23 cellular contexts compared by ENCODE assay signal in genomic region chr1:242828828-242829227, GRCh38.
DNase-seq lines count a peak whose midpoint lies in the region; ATAC-seq and TF ChIP-seq lines count a peak whose summit lies in the region.
"Had no signal": no experiment of that assay in that cellular context is flagged by ENCODE, and none has a peak within 500 bp of the region (broad histone marks: within the 10 kb centered on the region; RNA-seq: fewer than 3 reads in every experiment).

No MANE protein-coding gene starts in this region.

- no peak for TF ChIP-seq EP300 in tibial nerve (IDR thresholded peaks at IDR 0.05)

- H3K4me1 ChIP-seq in NT2/D1 (ENCODE audit: insufficient read depth, insufficient read length), result peaks cover 5% of the 10 kb centered on the region
- H3K4me1 ChIP-seq in neural progenitor cell, result peaks cover 17% of the 10 kb centered on the region
- H3K4me1 ChIP-seq in tibial nerve, result no peaks in the 10 kb centered on the region
- H3K4me1 ChIP-seq: BLaER1 treated with 17β-estradiol and CSF1 and Interleukin-3, amounts not matched to agents 10 nM and 100 nM; gastrocnemius medialis; HAP-1; parathyroid adenoma; uterus had no signal

- H3F3A ChIP-seq in neural progenitor cell (ENCODE audit: low read depth), result peaks cover 4% of the 10 kb centered on the region

- peaks cover 8% of the 10 kb centered on the region for H3K27me3 Mint-ChIP-seq in neural progenitor cell (ENCODE audit: insufficient read depth, low read depth)

- no peak overlapping the region for H3K27ac ChIP-seq in neural progenitor cell
- H3K27ac ChIP-seq in tibial nerve, result no peak overlapping the region
- H3K27ac ChIP-seq: BLaER1 treated with 17β-estradiol and CSF1 and Interleukin-3, amounts not matched to agents 10 nM and 100 nM; gastrocnemius medialis; parathyroid adenoma; uterus had no signal

- H3K27ac Mint-ChIP-seq in neural progenitor cell, result peak overlapping the region; percentile 57
- H3K27ac Mint-ChIP-seq: activated naive CD4-positive, alpha-beta T cell treated with anti-CD3 and anti-CD28 coated beads, Interleukin-2, amount 50 U/mL, for 24 hours; activated T-cell treated with anti-CD3 and anti-CD28 coated beads, Interleukin-2, amount 50 U/mL, for 72 hours; naive thymus-derived CD8-positive, alpha-beta T cell had no signal

- H3K4me3 Mint-ChIP-seq in neural progenitor cell, result no peak overlapping the region
- H3K4me3 Mint-ChIP-seq: activated naive CD4-positive, alpha-beta T cell treated with anti-CD3 and anti-CD28 coated beads, Interleukin-2, amount 50 U/mL, for 24 hours; activated T-cell treated with anti-CD3 and anti-CD28 coated beads, Interleukin-2, amount 50 U/mL, for 72 hours; naive thymus-derived CD8-positive, alpha-beta T cell had no signal

- TF ChIP-seq POLR2A in tibial nerve (IDR thresholded peaks at IDR 0.05), result no peak

- H3K9me3 Mint-ChIP-seq in neural progenitor cell, result peaks cover 3% of the 10 kb centered on the region

- H2AFZ ChIP-seq in neural progenitor cell (replicated peaks), result no peak overlapping the region
- H2AFZ ChIP-seq: parathyroid adenoma had no signal

- TF ChIP-seq CTCF in neural progenitor cell (IDR thresholded peaks at IDR 0.05) (no peak), tibial nerve (IDR thresholded peaks at IDR 0.05) (no peak)

- H3K9ac ChIP-seq in NT2/D1 (ENCODE audit: insufficient read length, low read depth) (no peak overlapping the region), neural progenitor cell (no peak overlapping the region)
- H3K9ac ChIP-seq: BLaER1 treated with 17β-estradiol and CSF1 and Interleukin-3, amounts not matched to agents 10 nM and 100 nM; parathyroid adenoma had no signal

- H3K9me3 ChIP-seq in NT2/D1 (ENCODE audit: insufficient read depth, low read length) (no peaks in the 10 kb centered on the region), neural progenitor cell (ENCODE audit: low read depth) (no peaks in the 10 kb centered on the region), tibial nerve (no peaks in the 10 kb centered on the region)
- H3K9me3 ChIP-seq: BLaER1 treated with 17β-estradiol and CSF1 and Interleukin-3, amounts not matched to agents 10 nM and 100 nM; gastrocnemius medialis; HAP-1; uterus had no signal

- no peaks in the 10 kb centered on the region for H3K79me2 ChIP-seq in neural progenitor cell (ENCODE audit: low read depth)
- H3K79me2 ChIP-seq: parathyroid adenoma had no signal

- H3K4me1 Mint-ChIP-seq in neural progenitor cell, result peaks cover 52% of the 10 kb centered on the region
- H3K4me1 Mint-ChIP-seq: activated naive CD4-positive, alpha-beta T cell treated with anti-CD3 and anti-CD28 coated beads, Interleukin-2, amount 50 U/mL, for 24 hours; naive thymus-derived CD8-positive, alpha-beta T cell had no signal

- 45 to 49% methylated on average over 4 of the region's 4 CpGs for WGBS in tibial nerve, 2 donors

- H3K4me3 ChIP-seq in NT2/D1 (ENCODE audit: insufficient read length, low read depth) (no peak overlapping the region), neural progenitor cell (no peak overlapping the region), tibial nerve (no peak overlapping the region)
- H3K4me3 ChIP-seq: BLaER1 treated with 17β-estradiol and CSF1 and Interleukin-3, amounts not matched to agents 10 nM and 100 nM; gastrocnemius medialis; HAP-1; uterus had no signal

- no peak for ATAC-seq in GM19452 (IDR thresholded peaks at IDR 0.05; ENCODE audit: unreplicated experiment)
- no peak for ATAC-seq in GM18909 (IDR thresholded peaks at IDR 0.05; ENCODE audit: poor library complexity, unreplicated experiment)
- ATAC-seq: activated T-cell treated with anti-CD3 and anti-CD28 coated beads, Interleukin-2, amount 50 U/mL, for 72 hours; esophagus mucosa; gastrocnemius medialis; naive thymus-derived CD8-positive, alpha-beta T cell; Panc1 had no signal

- H3K36me3 Mint-ChIP-seq in neural progenitor cell, result no peaks in the 10 kb centered on the region
- H3K36me3 Mint-ChIP-seq: activated naive CD4-positive, alpha-beta T cell treated with anti-CD3 and anti-CD28 coated beads, Interleukin-2, amount 50 U/mL, for 24 hours; naive thymus-derived CD8-positive, alpha-beta T cell had no signal

- H3K4me2 ChIP-seq in neural progenitor cell, result peak overlapping the region; percentile 42
- H3K4me2 ChIP-seq: BLaER1 treated with 17β-estradiol and CSF1 and Interleukin-3, amounts not matched to agents 10 nM and 100 nM had no signal

- H3K36me3 ChIP-seq in NT2/D1 (ENCODE audit: insufficient read depth, insufficient read length, low read length), result no peaks in the 10 kb centered on the region
- no peaks in the 10 kb centered on the region for H3K36me3 ChIP-seq in neural progenitor cell
- H3K36me3 ChIP-seq in tibial nerve, result no peaks in the 10 kb centered on the region
- H3K36me3 ChIP-seq: BLaER1 treated with 17β-estradiol and CSF1 and Interleukin-3, amounts not matched to agents 10 nM and 100 nM; gastrocnemius medialis; HAP-1; uterus had no signal

- DNase-seq in COR-L47 (lab: John Stamatoyannopoulos, UW), result peak; percentile 9
- DNase-seq in NT2/D1 (ENCODE audit: low read depth, low spot score), result peak; percentile 83
- peak; percentile 87 for DNase-seq in globus pallidus (ENCODE audit: low spot score)
- DNase-seq in neural progenitor cell (ENCODE audit: low spot score), result peak; percentile 74
- DNase-seq in tibial nerve (ENCODE audit: low spot score in 2 of 2), result no peak
- DNase-seq in activated CD4-positive, alpha-beta T cell treated with anti-CD3 and anti-CD28 coated beads, Interleukin-2, amount 50 U/mL, for 1 hour, result no peak
- DNase-seq: activated CD4-positive, alpha-beta T cell treated with anti-CD3 and anti-CD28 coated beads for 1 hour; activated T-cell treated with anti-CD3 and anti-CD28 coated beads, Interleukin-2, amount 50 U/mL, for 72 hours; Calu3; effector CD8-positive, alpha-beta T cell; gastrocnemius medialis; naive thymus-derived CD8-positive, alpha-beta T cell; NCI-H1436 treated with DMSO at 0.1 percent for 48 hours; SIG-M5; uterus had no signal

- H3K27me3 ChIP-seq in NT2/D1 (ENCODE audit: insufficient read depth, insufficient read length) (no peaks in the 10 kb centered on the region), neural progenitor cell (no peaks in the 10 kb centered on the region), tibial nerve (no peaks in the 10 kb centered on the region)
- H3K27me3 ChIP-seq: BLaER1 treated with 17β-estradiol and CSF1 and Interleukin-3, amounts not matched to agents 10 nM and 100 nM; gastrocnemius medialis; uterus had no signal

- peaks cover 3% of the 10 kb centered on the region for H4K20me1 ChIP-seq in neural progenitor cell (ENCODE audit: low read depth)
- H4K20me1 ChIP-seq: BLaER1 treated with 17β-estradiol and CSF1 and Interleukin-3, amounts not matched to agents 10 nM and 100 nM had no signal

Comparison
In these comparisons a context has a peak if more than half of its experiments do, and no peak if none do; other contexts are left out.
1. DNase-seq: peak in COR-L47 (single experiment), NT2/D1 (single experiment), globus pallidus (single experiment) and neural progenitor cell (single experiment); none in tibial nerve (0 of 2) and activated CD4-positive, alpha-beta T cell treated with anti-CD3 and anti-CD28 coated beads, Interleukin-2, amount 50 U/mL, for 1 hour (single experiment).